Comparison of ENCODE assay signal across 15 cellular contexts in the genomic region with DNA sequence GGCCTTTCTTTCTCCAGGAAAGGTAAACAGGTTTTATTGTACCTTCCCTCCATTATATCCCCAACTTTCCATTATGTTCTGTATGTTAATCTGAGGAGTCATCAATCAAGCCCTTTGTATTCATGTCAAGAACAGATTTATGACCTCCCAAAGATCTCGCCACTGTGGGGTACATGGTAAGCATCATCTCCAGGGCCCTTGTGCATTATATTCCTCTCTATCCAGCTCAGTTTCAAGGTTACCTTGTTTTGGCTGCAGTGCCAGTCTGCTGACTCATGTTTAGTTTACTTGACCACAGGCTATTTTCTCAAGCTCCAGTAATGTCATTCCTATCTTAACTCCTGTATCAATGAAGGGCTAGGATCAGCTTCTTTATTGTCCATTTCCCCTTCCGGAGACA.
DNase-seq lines count a peak whose midpoint lies in the region; ATAC-seq, FAIRE-seq and TF ChIP-seq lines count a peak whose summit lies in the region.
"Had no signal": no experiment of that assay in that cellular context is flagged by ENCODE, and none has a peak within 500 bp of the region (broad histone marks: within the 10 kb centered on the region; RNA-seq: fewer than 3 reads in every experiment).

No MANE protein-coding gene starts in this region.

- ATAC-seq in HG03159 (IDR thresholded peaks at IDR 0.05; ENCODE audit: unreplicated experiment) = no peak
- ATAC-seq: activated naive CD4-positive, alpha-beta T cell treated with anti-CD3 and anti-CD28 coated beads, Interleukin-2, amount 50 U/mL, for 72 hours; left lobe of liver had no signal

- H3K36me3 ChIP-seq in bronchial epithelial cell (ENCODE audit: control insufficient read depth, insufficient read depth, low read length) (no peaks in the 10 kb centered on the region), left ventricle myocardium inferior (no peaks in the 10 kb centered on the region)

- no peaks in the 10 kb centered on the region for H3K9me3 ChIP-seq in left ventricle myocardium inferior (replicated peaks)

- no peak overlapping the region for H3K27ac ChIP-seq in left ventricle myocardium inferior (replicated peaks)
- H3K27ac ChIP-seq: HL-60 had no signal

- FAIRE-seq in GM18507 (lab: Jason Lieb, UNC) (peak; percentile 21), bronchial epithelial cell (lab: Jason Lieb, UNC) (peak; percentile 64)

- H3K4me1 ChIP-seq in left ventricle myocardium inferior = no peaks in the 10 kb centered on the region

- no peak overlapping the region for H3K4me3 ChIP-seq in bronchial epithelial cell (ENCODE audit: low read depth, low read length)
- H3K4me3 ChIP-seq in left ventricle myocardium inferior = no peak overlapping the region
- H3K4me3 ChIP-seq: dorsolateral prefrontal cortex, smooth muscle cell had no signal

- H3K27me3 ChIP-seq in bronchial epithelial cell (ENCODE audit: control insufficient read depth, insufficient read depth, low read length) = no peaks in the 10 kb centered on the region
- H3K27me3 ChIP-seq in left ventricle myocardium inferior (ENCODE audit: low read depth) = no peaks in the 10 kb centered on the region

- TF ChIP-seq CTCF in bronchial epithelial cell (IDR thresholded peaks at IDR 0.05; ENCODE audit: insufficient read depth, low read length, severe bottlenecking) (no peak), left ventricle myocardium inferior (IDR thresholded peaks at IDR 0.05; ENCODE audit: borderline replicate concordance) (no peak)

- intact Hi-C loops in left ventricle myocardium inferior (cut with micrococcal nuclease) = no loop called here

- DNase-seq in GM18507 (ENCODE audit: extremely low spot score, insufficient read length, low read depth) (no peak), NCI-H345 (lab: John Stamatoyannopoulos, UW) (peak; percentile 46), bronchial epithelial cell (ENCODE audit: low read depth) (peak; percentile 71), non-pigmented ciliary epithelial cell (ENCODE audit: low read depth) (peak; percentile 26), left ventricle myocardium inferior (no peak), iPS-NIHi11 (ENCODE audit: low spot score) (no peak)
- DNase-seq in stimulated activated CD4-positive, alpha-beta T cell treated with anti-CD3 and anti-CD28 coated beads, Interleukin-4, amount 100 ng/mL, for 4 hours = no peak
- DNase-seq: dorsolateral prefrontal cortex, NCI-H446 treated with DMSO at 0.1 percent for 48 hours, SHP77 had no signal

Comparison
In these comparisons a context has a peak if more than half of its experiments do, and no peak if none do; other contexts are left out.
1. DNase-seq: peak in NCI-H345 (single experiment), bronchial epithelial cell (single experiment) and non-pigmented ciliary epithelial cell (single experiment); none in GM18507 (single experiment), left ventricle myocardium inferior (single experiment), iPS-NIHi11 (single experiment) and stimulated activated CD4-positive, alpha-beta T cell treated with anti-CD3 and anti-CD28 coated beads, Interleukin-4, amount 100 ng/mL, for 4 hours (0 of 2).